ENCODE assay signal across 1 cellular context in the genomic region with DNA sequence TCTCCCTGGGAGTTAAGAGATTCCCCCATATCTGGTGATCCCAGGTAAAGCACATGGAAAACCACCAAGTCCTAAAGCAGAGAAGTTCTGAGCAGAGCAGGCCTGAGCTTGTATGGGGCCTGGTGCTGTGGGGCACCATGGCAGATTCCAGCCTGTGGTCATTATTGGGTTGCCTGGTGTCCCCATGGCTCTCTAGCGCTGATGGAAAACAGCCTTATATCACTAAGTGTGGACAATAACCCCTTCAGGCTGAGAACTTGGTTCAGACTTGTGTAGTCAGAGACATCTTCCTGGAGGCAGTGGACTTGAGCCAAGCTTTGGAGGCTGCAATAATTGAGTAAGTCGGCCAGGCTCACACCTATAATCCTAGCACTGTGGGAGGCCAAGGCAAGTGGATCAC.
TF ChIP-seq lines count a peak whose summit lies in the region.

No MANE protein-coding gene starts in this region.

TF ChIP-seq in GM23338, 12 proteins besides CTCF, POLR2A, EP300 and RAD21:
- TF ChIP-seq, protein P1, sequence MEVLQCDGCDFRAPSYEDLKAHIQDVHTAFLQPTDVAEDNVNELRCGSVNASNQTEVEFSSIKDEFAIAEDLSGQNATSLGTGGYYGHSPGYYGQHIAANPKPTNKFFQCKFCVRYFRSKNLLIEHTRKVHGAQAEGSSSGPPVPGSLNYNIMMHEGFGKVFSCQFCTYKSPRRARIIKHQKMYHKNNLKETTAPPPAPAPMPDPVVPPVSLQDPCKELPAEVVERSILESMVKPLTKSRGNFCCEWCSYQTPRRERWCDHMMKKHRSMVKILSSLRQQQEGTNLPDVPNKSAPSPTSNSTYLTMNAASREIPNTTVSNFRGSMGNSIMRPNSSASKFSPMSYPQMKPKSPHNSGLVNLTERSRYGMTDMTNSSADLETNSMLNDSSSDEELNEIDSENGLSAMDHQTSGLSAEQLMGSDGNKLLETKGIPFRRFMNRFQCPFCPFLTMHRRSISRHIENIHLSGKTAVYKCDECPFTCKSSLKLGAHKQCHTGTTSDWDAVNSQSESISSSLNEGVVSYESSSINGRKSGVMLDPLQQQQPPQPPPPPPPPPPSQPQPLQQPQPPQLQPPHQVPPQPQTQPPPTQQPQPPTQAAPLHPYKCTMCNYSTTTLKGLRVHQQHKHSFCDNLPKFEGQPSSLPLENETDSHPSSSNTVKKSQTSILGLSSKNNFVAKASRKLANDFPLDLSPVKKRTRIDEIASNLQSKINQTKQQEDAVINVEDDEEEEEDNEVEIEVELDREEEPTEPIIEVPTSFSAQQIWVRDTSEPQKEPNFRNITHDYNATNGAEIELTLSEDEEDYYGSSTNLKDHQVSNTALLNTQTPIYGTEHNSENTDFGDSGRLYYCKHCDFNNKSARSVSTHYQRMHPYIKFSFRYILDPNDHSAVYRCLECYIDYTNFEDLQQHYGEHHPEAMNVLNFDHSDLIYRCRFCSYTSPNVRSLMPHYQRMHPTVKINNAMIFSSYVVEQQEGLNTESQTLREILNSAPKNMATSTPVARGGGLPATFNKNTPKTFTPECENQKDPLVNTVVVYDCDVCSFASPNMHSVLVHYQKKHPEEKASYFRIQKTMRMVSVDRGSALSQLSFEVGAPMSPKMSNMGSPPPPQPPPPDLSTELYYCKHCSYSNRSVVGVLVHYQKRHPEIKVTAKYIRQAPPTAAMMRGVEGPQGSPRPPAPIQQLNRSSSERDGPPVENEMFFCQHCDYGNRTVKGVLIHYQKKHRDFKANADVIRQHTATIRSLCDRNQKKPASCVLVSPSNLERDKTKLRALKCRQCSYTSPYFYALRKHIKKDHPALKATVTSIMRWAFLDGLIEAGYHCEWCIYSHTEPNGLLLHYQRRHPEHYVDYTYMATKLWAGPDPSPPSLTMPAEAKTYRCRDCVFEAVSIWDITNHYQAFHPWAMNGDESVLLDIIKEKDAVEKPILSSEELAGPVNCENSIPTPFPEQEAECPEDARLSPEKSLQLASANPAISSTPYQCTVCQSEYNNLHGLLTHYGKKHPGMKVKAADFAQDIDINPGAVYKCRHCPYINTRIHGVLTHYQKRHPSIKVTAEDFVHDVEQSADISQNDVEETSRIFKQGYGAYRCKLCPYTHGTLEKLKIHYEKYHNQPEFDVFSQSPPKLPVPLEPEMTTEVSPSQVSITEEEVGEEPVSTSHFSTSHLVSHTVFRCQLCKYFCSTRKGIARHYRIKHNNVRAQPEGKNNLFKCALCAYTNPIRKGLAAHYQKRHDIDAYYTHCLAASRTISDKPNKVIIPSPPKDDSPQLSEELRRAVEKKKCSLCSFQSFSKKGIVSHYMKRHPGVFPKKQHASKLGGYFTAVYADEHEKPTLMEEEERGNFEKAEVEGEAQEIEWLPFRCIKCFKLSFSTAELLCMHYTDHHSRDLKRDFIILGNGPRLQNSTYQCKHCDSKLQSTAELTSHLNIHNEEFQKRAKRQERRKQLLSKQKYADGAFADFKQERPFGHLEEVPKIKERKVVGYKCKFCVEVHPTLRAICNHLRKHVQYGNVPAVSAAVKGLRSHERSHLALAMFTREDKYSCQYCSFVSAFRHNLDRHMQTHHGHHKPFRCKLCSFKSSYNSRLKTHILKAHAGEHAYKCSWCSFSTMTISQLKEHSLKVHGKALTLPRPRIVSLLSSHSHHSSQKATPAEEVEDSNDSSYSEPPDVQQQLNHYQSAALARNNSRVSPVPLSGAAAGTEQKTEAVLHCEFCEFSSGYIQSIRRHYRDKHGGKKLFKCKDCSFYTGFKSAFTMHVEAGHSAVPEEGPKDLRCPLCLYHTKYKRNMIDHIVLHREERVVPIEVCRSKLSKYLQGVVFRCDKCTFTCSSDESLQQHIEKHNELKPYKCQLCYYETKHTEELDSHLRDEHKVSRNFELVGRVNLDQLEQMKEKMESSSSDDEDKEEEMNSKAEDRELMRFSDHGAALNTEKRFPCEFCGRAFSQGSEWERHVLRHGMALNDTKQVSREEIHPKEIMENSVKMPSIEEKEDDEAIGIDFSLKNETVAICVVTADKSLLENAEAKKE (CRISPR knock-in tag; IDR thresholded peaks at IDR 0.05): no peak
- no peak for TF ChIP-seq POLR2AphosphoS5 (IDR thresholded peaks at IDR 0.05; ENCODE audit: low read depth)
- TF ChIP-seq NANOG (IDR thresholded peaks at IDR 0.05; ENCODE audit: borderline replicate concordance): no peak
- no peak for TF ChIP-seq STAT1 (IDR thresholded peaks at IDR 0.05; ENCODE audit: unreplicated experiment)
- TF ChIP-seq ZNF114 (CRISPR knock-in tag; IDR thresholded peaks at IDR 0.05): no peak
- TF ChIP-seq EZH2phosphoT487 (IDR thresholded peaks at IDR 0.05; ENCODE audit: unreplicated experiment): no peak
- TF ChIP-seq, protein P2, sequence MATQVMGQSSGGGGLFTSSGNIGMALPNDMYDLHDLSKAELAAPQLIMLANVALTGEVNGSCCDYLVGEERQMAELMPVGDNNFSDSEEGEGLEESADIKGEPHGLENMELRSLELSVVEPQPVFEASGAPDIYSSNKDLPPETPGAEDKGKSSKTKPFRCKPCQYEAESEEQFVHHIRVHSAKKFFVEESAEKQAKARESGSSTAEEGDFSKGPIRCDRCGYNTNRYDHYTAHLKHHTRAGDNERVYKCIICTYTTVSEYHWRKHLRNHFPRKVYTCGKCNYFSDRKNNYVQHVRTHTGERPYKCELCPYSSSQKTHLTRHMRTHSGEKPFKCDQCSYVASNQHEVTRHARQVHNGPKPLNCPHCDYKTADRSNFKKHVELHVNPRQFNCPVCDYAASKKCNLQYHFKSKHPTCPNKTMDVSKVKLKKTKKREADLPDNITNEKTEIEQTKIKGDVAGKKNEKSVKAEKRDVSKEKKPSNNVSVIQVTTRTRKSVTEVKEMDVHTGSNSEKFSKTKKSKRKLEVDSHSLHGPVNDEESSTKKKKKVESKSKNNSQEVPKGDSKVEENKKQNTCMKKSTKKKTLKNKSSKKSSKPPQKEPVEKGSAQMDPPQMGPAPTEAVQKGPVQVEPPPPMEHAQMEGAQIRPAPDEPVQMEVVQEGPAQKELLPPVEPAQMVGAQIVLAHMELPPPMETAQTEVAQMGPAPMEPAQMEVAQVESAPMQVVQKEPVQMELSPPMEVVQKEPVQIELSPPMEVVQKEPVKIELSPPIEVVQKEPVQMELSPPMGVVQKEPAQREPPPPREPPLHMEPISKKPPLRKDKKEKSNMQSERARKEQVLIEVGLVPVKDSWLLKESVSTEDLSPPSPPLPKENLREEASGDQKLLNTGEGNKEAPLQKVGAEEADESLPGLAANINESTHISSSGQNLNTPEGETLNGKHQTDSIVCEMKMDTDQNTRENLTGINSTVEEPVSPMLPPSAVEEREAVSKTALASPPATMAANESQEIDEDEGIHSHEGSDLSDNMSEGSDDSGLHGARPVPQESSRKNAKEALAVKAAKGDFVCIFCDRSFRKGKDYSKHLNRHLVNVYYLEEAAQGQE (IDR thresholded peaks at IDR 0.05; ENCODE audit: unreplicated experiment): no peak
